Comparison of ENCODE assay signal across 1 cellular context in the genomic region with DNA sequence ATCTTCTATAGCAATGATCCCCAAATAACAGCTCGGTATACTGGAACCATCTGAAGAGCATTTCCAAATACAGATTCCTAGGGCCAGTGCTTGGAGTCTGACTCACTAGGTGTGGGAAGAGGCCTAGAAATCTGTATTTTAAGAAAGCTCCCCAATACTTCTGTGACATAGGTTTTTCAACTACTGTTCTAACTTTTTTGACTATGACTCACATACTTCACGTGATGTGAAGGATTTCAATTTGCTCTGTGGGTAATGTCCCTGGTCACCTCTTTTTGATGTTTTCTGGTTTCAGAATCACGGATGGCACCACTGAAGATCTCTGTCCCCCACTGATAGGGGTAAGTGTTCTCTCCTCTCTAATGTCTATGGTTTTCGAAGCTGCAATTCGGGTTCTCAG.
TF ChIP-seq lines count a peak whose summit lies in the region.

No MANE protein-coding gene starts in this region.

TF ChIP-seq in A549, 52 proteins besides CTCF, POLR2A, EP300 and RAD21:
- no peak for TF ChIP-seq FOSL2 (IDR thresholded peaks at IDR 0.05)
- TF ChIP-seq FOSL2 (CRISPR knock-in tag; IDR thresholded peaks at IDR 0.05): peak; percentile 13; the same call in 1 of the 2 replicates
- TF ChIP-seq HMGXB4 (CRISPR knock-in tag; IDR thresholded peaks at IDR 0.05; ENCODE audit: borderline replicate concordance): no peak
